Comparison of ENCODE assay signal across 9 cellular contexts in genomic region chr19:49930483-49931011, GRCh38. TPM values are rescaled to one million over a fixed set of nuclear protein-coding genes. Genes with fewer than 3 reads are reported as not detected.
DNase-seq lines count a peak whose midpoint lies in the region; ATAC-seq and TF ChIP-seq lines count a peak whose summit lies in the region.
"Had no signal": no experiment of that assay in that cellular context is flagged by ENCODE, and none has a peak within 500 bp of the region (broad histone marks: within the 10 kb centered on the region; RNA-seq: fewer than 3 reads in every experiment).

No MANE protein-coding gene starts in this region.

- peak overlapping the region; percentile 87 for H3K4me3 ChIP-seq in iPS-18a (ENCODE audit: low read length)

- no peaks in the 10 kb centered on the region for H3K27me3 ChIP-seq in iPS-18a (ENCODE audit: control insufficient read depth, insufficient read depth, low read length)
- H3K27me3 ChIP-seq: SJSA1 had no signal

- H3K27ac ChIP-seq in iPS-18a (ENCODE audit: low read length) (no peak overlapping the region), temporal lobe (ENCODE audit: low read depth, low read length) (peak overlapping the region; percentile 94)

- TF ChIP-seq CTCF in activated CD8-positive, alpha-beta T cell treated with anti-CD3 and anti-CD28 coated beads for 36 hours (IDR thresholded peaks at IDR 0.05): no peak

- peak overlapping the region; percentile 25 for H3K27ac Mint-ChIP-seq in activated CD4-positive, alpha-beta T cell treated with anti-CD3 and anti-CD28 coated beads, Interleukin-2, amount 10 ng/mL, durations not matched to agents 24 days and 14 days
- H3K27ac Mint-ChIP-seq in activated CD8-positive, alpha-beta T cell treated with anti-CD3 and anti-CD28 coated beads for 36 hours: peak overlapping the region; percentile 92

- peaks cover 4% of the 10 kb centered on the region for H3K9me3 Mint-ChIP-seq in activated CD4-positive, alpha-beta T cell treated with anti-CD3 and anti-CD28 coated beads, Interleukin-2, amount 10 ng/mL, durations not matched to agents 24 days and 14 days
- H3K9me3 Mint-ChIP-seq in activated CD8-positive, alpha-beta T cell treated with anti-CD3 and anti-CD28 coated beads for 36 hours: peaks cover 4% of the 10 kb centered on the region

- no peaks in the 10 kb centered on the region for H3K9me3 ChIP-seq in iPS-18a (ENCODE audit: control insufficient read depth, low read depth, low read length)
- H3K9me3 ChIP-seq: SJSA1 had no signal

- H3K4me1 ChIP-seq in iPS-18a (ENCODE audit: control insufficient read depth, low read depth, low read length): peaks cover 6% of the 10 kb centered on the region

- CTCF ChIA-PET in activated CD8-positive, alpha-beta T cell treated with anti-CD3 and anti-CD28 coated beads for 36 hours (lab: Charles Lee): no interaction called here

- peak overlapping the region; percentile 51 for H3K9ac ChIP-seq in iPS-18a (ENCODE audit: low read length)

- POLR2A ChIA-PET in activated CD8-positive, alpha-beta T cell treated with anti-CD3 and anti-CD28 coated beads for 36 hours (lab: Charles Lee): interaction anchor here (0.7 to 12.0 kb wide), 6 partner anchors 18 to 238 kb away, joined by 3 to 167 read pairs (median 7); partner anchors contain the start of genes AKT1S1, IL4I1, TBC1D17 and VRK3

- intact Hi-C loops in activated CD4-positive, alpha-beta T cell treated with anti-CD3 and anti-CD28 coated beads, Interleukin-2, amount 10 ng/mL, durations not matched to agents 24 days and 14 days (cut with micrococcal nuclease): loop anchor here (5.0 kb wide), 1 partner anchor 118 kb away; the partner anchor contains the start of gene FUZ
- intact Hi-C loops in activated CD8-positive, alpha-beta T cell treated with anti-CD3 and anti-CD28 coated beads for 36 hours (cut with micrococcal nuclease): loop anchor here (5.0 kb wide), 1 partner anchor 33 kb away; the partner anchor contains the start of gene IL4I1

- H3K4me1 Mint-ChIP-seq in activated CD4-positive, alpha-beta T cell treated with anti-CD3 and anti-CD28 coated beads, Interleukin-2, amount 10 ng/mL, durations not matched to agents 24 days and 14 days: peaks cover 51% of the 10 kb centered on the region
- H3K4me1 Mint-ChIP-seq in activated CD8-positive, alpha-beta T cell treated with anti-CD3 and anti-CD28 coated beads for 36 hours (ENCODE audit: low read depth): peaks cover 52% of the 10 kb centered on the region

- peak overlapping the region; percentile 97 for H3K4me3 Mint-ChIP-seq in activated CD4-positive, alpha-beta T cell treated with anti-CD3 and anti-CD28 coated beads, Interleukin-2, amount 10 ng/mL, durations not matched to agents 24 days and 14 days
- H3K4me3 Mint-ChIP-seq in activated CD8-positive, alpha-beta T cell treated with anti-CD3 and anti-CD28 coated beads for 36 hours: peak overlapping the region; percentile 95

- peak; percentile 69 for DNase-seq in activated CD4-positive, alpha-beta T cell treated with anti-CD3 and anti-CD28 coated beads, Interleukin-2, amount 10 ng/mL, durations not matched to agents 24 days and 14 days
- no peak for DNase-seq in activated CD4-positive, alpha-beta T cell treated with anti-CD3 and anti-CD28 coated beads for 4 hours
- DNase-seq in activated CD8-positive, alpha-beta T cell treated with anti-CD3 and anti-CD28 coated beads for 36 hours: peak; percentile 23
- DNase-seq in DMS 273 treated with DMSO at 0.1 percent for 48 hours (lab: John Stamatoyannopoulos, UW): no peak

- H3K36me3 Mint-ChIP-seq in activated CD4-positive, alpha-beta T cell treated with anti-CD3 and anti-CD28 coated beads, Interleukin-2, amount 10 ng/mL, durations not matched to agents 24 days and 14 days (ENCODE audit: low read depth): peaks cover 63% of the 10 kb centered on the region
- H3K36me3 Mint-ChIP-seq in activated CD8-positive, alpha-beta T cell treated with anti-CD3 and anti-CD28 coated beads for 36 hours (ENCODE audit: low read depth): peaks cover 49% of the 10 kb centered on the region

- no peak for ATAC-seq in activated CD8-positive, alpha-beta T cell treated with anti-CD3 and anti-CD28 coated beads for 36 hours
- ATAC-seq in GM21381 (IDR thresholded peaks at IDR 0.05; ENCODE audit: unreplicated experiment) (no peak), GM18909 (IDR thresholded peaks at IDR 0.05; ENCODE audit: poor library complexity, unreplicated experiment) (no peak)

- H3K27me3 Mint-ChIP-seq in activated CD4-positive, alpha-beta T cell treated with anti-CD3 and anti-CD28 coated beads, Interleukin-2, amount 10 ng/mL, durations not matched to agents 24 days and 14 days: peaks cover 3% of the 10 kb centered on the region
- H3K27me3 Mint-ChIP-seq in activated CD8-positive, alpha-beta T cell treated with anti-CD3 and anti-CD28 coated beads for 36 hours: no peaks in the 10 kb centered on the region

- peaks cover 20% of the 10 kb centered on the region for H3K36me3 ChIP-seq in iPS-18a (ENCODE audit: control insufficient read depth, low read depth, low read length)

RNA-seq across cellular contexts. Expression of gene NUP62, which starts 1.2 kb away (rescaled TPM):
- 217 and 232 TPM in 2 replicates for total RNA-seq in activated CD4-positive, alpha-beta T cell treated with anti-CD3 and anti-CD28 coated beads, Interleukin-2, amount 10 ng/mL, durations not matched to agents 24 days and 14 days
- 100 to 1,000 TPM; 113 to 119 TPM for total RNA-seq in activated CD8-positive, alpha-beta T cell treated with anti-CD3 and anti-CD28 coated beads for 36 hours
- 20.9 TPM for total RNA-seq in temporal lobe

RNA-seq across cellular contexts. Expression of gene ATF5, which starts 1.5 kb away (rescaled TPM):
- total RNA-seq in activated CD4-positive, alpha-beta T cell treated with anti-CD3 and anti-CD28 coated beads, Interleukin-2, amount 10 ng/mL, durations not matched to agents 24 days and 14 days: 44.3 and 45.5 TPM in 2 replicates
- 10 to 100 TPM; 11.8 TPM for total RNA-seq in activated CD8-positive, alpha-beta T cell treated with anti-CD3 and anti-CD28 coated beads for 36 hours
- total RNA-seq in temporal lobe: 9.6 TPM

RNA-seq across cellular contexts. Expression of gene SIGLEC11, which starts 30.4 kb away (rescaled TPM):
- not detected in 2 replicates for total RNA-seq in activated CD4-positive, alpha-beta T cell treated with anti-CD3 and anti-CD28 coated beads, Interleukin-2, amount 10 ng/mL, durations not matched to agents 24 days and 14 days
- total RNA-seq in activated CD8-positive, alpha-beta T cell treated with anti-CD3 and anti-CD28 coated beads for 36 hours: not detected
- under 0.01 TPM for total RNA-seq in temporal lobe
- total RNA-seq: SJSA1 had no signal

RNA-seq across cellular contexts. Expression of gene IL4I1, which starts 33.9 kb away (rescaled TPM):
- total RNA-seq in activated CD4-positive, alpha-beta T cell treated with anti-CD3 and anti-CD28 coated beads, Interleukin-2, amount 10 ng/mL, durations not matched to agents 24 days and 14 days: 40.4 and 41.4 TPM in 2 replicates
- 10 to 100 TPM; 16.1 to 16.2 TPM for total RNA-seq in activated CD8-positive, alpha-beta T cell treated with anti-CD3 and anti-CD28 coated beads for 36 hours
- not detected for total RNA-seq in temporal lobe

RNA-seq across cellular contexts. Expression of gene TBC1D17, which starts 53.0 kb away (rescaled TPM):
- total RNA-seq in activated CD4-positive, alpha-beta T cell treated with anti-CD3 and anti-CD28 coated beads, Interleukin-2, amount 10 ng/mL, durations not matched to agents 24 days and 14 days: 36.5 and 36.8 TPM in 2 replicates
- total RNA-seq in activated CD8-positive, alpha-beta T cell treated with anti-CD3 and anti-CD28 coated beads for 36 hours: 10 to 100 TPM; 26.6 to 26.8 TPM
- total RNA-seq in temporal lobe: 10.6 TPM

Comparison
In these comparisons a context has a peak if more than half of its experiments do, and no peak if none do; other contexts are left out.
1. DNase-seq: peak in activated CD4-positive, alpha-beta T cell treated with anti-CD3 and anti-CD28 coated beads, Interleukin-2, amount 10 ng/mL, durations not matched to agents 24 days and 14 days (single experiment) and activated CD8-positive, alpha-beta T cell treated with anti-CD3 and anti-CD28 coated beads for 36 hours (single experiment); none in activated CD4-positive, alpha-beta T cell treated with anti-CD3 and anti-CD28 coated beads for 4 hours (0 of 2) and DMS 273 treated with DMSO at 0.1 percent for 48 hours (single experiment).